ENCODE assay signal across 1 cellular context in genomic region chr19:3932931-3933810, GRCh38.
TF ChIP-seq lines count a peak whose summit lies in the region.

NMRK2 (plus strand) TSS chr19:3933069; CDS start chr19:3933672, 603 bp downstream.

TF ChIP-seq in WTC11, 78 proteins besides CTCF, POLR2A, EP300 and RAD21 (continued from another document):
- TF ChIP-seq FOXP4 (CRISPR knock-in tag; IDR thresholded peaks at IDR 0.05) (no peak), ZNF263 (CRISPR knock-in tag; IDR thresholded peaks at IDR 0.05; ENCODE audit: low read depth) (peak; percentile 74), NR2C2 (CRISPR knock-in tag; IDR thresholded peaks at IDR 0.05) (0 out of 2 replicates have a peak, but pooled peaks have one; percentile 23), SP1 (CRISPR knock-in tag; conservative IDR thresholded peaks at IDR 0.05) (peak; percentile 39; the same call in 1 of the 2 replicates), KAT7 (CRISPR knock-in tag; IDR thresholded peaks at IDR 0.05; ENCODE audit: borderline replicate concordance) (no peak), ZNF423 (CRISPR knock-in tag; IDR thresholded peaks at IDR 0.05) (peak; percentile 4), FOXK1 (CRISPR knock-in tag; IDR thresholded peaks at IDR 0.05) (peak; percentile 57; the same call in 1 of the 2 replicates), PRRX2 (CRISPR knock-in tag; IDR thresholded peaks at IDR 0.05) (no peak)
